In the genomic region with DNA sequence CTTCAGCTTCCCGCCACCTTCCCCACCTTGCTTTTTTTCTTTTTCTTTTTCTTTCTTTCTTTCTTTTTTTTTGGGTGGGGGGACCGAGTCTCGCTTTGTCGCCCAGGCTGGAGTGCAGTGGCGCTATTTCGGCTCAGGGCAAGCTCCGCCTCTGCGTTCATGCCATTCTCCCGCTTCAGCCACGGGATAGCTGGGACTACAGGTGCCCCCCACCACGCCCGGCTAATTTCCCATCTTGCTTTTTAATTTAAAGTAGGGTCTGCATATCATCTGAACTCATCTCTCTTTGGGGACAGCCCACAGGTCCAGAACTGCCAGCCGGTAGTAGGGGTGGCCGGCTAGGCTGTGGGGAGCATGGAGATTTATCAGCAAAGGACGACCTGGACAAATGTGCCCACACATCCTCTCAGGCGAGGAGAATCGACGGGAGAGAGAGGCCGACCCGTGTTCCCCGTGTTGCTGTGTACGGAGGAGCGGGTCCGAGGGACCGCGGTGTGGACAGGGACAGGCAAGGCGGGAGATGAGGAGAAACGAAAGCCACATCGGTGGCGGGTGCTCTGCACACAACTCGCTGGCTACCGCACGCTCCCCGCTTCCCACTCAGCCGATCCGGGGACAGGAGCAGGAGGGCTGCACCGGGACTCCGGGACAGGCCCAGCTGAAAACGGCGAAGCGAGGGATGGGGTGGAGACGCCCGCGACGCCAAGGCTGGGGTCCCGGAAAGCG, we compare ENCODE assay signal across 1 cellular context.
TF ChIP-seq lines count a peak whose summit lies in the region.

No MANE protein-coding gene starts in this region.

TF ChIP-seq in endothelial cell of umbilical vein, 7 proteins besides CTCF, POLR2A, EP300 and RAD21:
- TF ChIP-seq MAX (IDR thresholded peaks at IDR 0.05; ENCODE audit: insufficient read depth, insufficient read length) (no peak), EZH2 (IDR thresholded peaks at IDR 0.05; ENCODE audit: borderline replicate concordance, low read depth, low read length, severe bottlenecking) (peak; percentile 94)
TF ChIP-seq in endothelial cell of umbilical vein: peak in this region for 1.
